ENCODE assay signal across 20 cellular contexts in the genomic region with DNA sequence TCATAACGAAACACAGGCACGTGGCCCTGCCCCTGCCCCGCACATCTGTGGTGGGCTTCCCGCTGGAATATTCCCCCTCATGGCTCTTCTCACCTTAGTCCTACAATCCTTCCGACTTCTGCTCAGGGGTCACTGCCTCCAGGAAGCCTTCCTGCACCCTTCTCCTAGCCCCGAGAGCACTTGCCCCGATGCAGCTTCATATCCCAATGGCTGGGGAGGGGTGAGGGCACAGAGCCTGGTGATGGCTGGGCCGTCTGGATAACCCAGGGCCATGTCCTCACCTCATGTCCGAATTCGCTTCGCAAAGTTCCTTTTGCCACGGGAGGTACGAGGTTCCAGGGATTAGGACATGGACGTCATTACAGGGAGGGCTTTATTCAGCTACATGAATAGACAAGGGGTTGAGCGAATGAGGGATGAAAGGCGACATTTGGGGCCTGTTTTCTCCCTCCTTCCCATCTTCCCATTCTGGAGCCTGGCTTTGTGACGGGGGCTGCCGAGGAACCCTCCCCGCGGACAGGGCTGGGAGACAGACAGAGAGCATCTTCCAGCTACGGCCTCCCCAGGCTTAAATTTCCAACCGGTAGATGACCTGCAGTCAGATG. TPM values are rescaled to one million over a fixed set of nuclear protein-coding genes. Genes with fewer than 3 reads are reported as not detected.
DNase-seq lines count a peak whose midpoint lies in the region; ATAC-seq and TF ChIP-seq lines count a peak whose summit lies in the region.
"Had no signal": no experiment of that assay in that cellular context is flagged by ENCODE, and none has a peak within 500 bp of the region (broad histone marks: within the 10 kb centered on the region; RNA-seq: fewer than 3 reads in every experiment).

No MANE protein-coding gene starts in this region.

- ATAC-seq in SK-N-SH treated with all-trans-retinoic acid at 6 μM for 48 hours (no peak), right cardiac atrium (no peak)
- ATAC-seq: PC-3 had no signal

- no peaks in the 10 kb centered on the region for H3K79me2 ChIP-seq in SK-N-SH (ENCODE audit: insufficient read depth)

- DNase-seq in SK-N-SH (peak; percentile 18), cardiac septum (ENCODE audit: low spot score) (peak; percentile 38), right cardiac atrium (no peak), islet precursor cell (peak; percentile 38), suprapubic skin (ENCODE audit: low spot score in 2 of 2) (peak; percentile 33 to 41), GOT3 (lab: John Stamatoyannopoulos, UW) (no peak), amniotic stem cell (lab: John Stamatoyannopoulos, UW) (no peak)
- DNase-seq: C1 segment of cervical spinal cord, DMS153, EL, HCEC 1CT, IMR-90, Kasumi-1, NCI-H1105 treated with DMSO at 0.1 percent for 48 hours, NCI-H187 treated with DMSO at 0.1 percent for 48 hours, NCI-H446, PC-3 had no signal

- H3F3A ChIP-seq in SK-N-SH (replicated peaks; ENCODE audit: insufficient read depth): no peaks in the 10 kb centered on the region

- CTCF ChIA-PET in SK-N-SH (lab: Yijun Ruan, JAX): interaction anchor here (1.4 to 3.0 kb wide), 2 partner anchors 11 to 300 kb away, joined by 4 to 15 read pairs; no protein-coding TSS in a partner anchor

- TF ChIP-seq POLR2A in suprapubic skin (IDR thresholded peaks at IDR 0.05): no peak

- TF ChIP-seq EP300 in SK-N-SH (IDR thresholded peaks at IDR 0.05; ENCODE audit: borderline replicate concordance in 1 of 2, low read depth in 1 of 2, low read length in 1 of 2) (no peak), suprapubic skin (IDR thresholded peaks at IDR 0.05) (no peak)

- no peaks in the 10 kb centered on the region for H4K20me1 ChIP-seq in SK-N-SH (ENCODE audit: insufficient read depth)

- no peak overlapping the region for H3K4me2 ChIP-seq in SK-N-SH

- H3K36me3 ChIP-seq in SK-N-SH (replicated peaks in 1 of 2; ENCODE audit: control insufficient read depth in 1 of 2, insufficient read depth in 2 of 2, low read length in 1 of 2): no peaks in the 10 kb centered on the region
- no peaks in the 10 kb centered on the region for H3K36me3 ChIP-seq in suprapubic skin

- no peak overlapping the region for H3K9ac ChIP-seq in SK-N-SH

- whole genome bisulfite sequencing in SK-N-SH (ENCODE audit: low lambda C conversion rate): 55% methylated on average over 19 of the region's 22 CpGs
- WGBS in right cardiac atrium: 82% methylated on average over 22 of the region's 22 CpGs
- 73% methylated on average over 21 of the region's 22 CpGs for WGBS in suprapubic skin

- intact Hi-C loops in cardiac septum (cut with DNase I) (no loop called here), right cardiac atrium (cut with DNase I) (no loop called here)

- H3K4me3 ChIP-seq in SK-N-SH (ENCODE audit: low read depth in 2 of 2, low read length in 1 of 2): no peak overlapping the region
- H3K4me3 ChIP-seq in right cardiac atrium (ENCODE audit: low read length): no peak overlapping the region
- no peak overlapping the region for H3K4me3 ChIP-seq in suprapubic skin

- TF ChIP-seq CTCF in SK-N-SH (IDR thresholded peaks at IDR 0.05) (no peak), suprapubic skin (IDR thresholded peaks at IDR 0.05) (no peak)

- no peaks in the 10 kb centered on the region for H3K9me2 ChIP-seq in SK-N-SH

- H3K9me3 ChIP-seq in SK-N-SH (no peaks in the 10 kb centered on the region), right cardiac atrium (ENCODE audit: control insufficient read depth, low read length) (no peaks in the 10 kb centered on the region), suprapubic skin (peaks cover 3% of the 10 kb centered on the region)

- peaks cover 0 to 10% of the 10 kb centered on the region in 2 experiments; a peak in 1 of 4 replicates for H3K4me1 ChIP-seq in SK-N-SH (ENCODE audit: control insufficient read depth in 1 of 2, insufficient read depth in 2 of 2, low read depth in 1 of 2, low read length in 1 of 2)
- H3K4me1 ChIP-seq in right cardiac atrium (ENCODE audit: control insufficient read depth, insufficient read depth, low read length): no peaks in the 10 kb centered on the region
- H3K4me1 ChIP-seq in suprapubic skin: no peaks in the 10 kb centered on the region

- H3K27me3 ChIP-seq in SK-N-SH (ENCODE audit: insufficient read depth) (no peaks in the 10 kb centered on the region), right cardiac atrium (ENCODE audit: control insufficient read depth, insufficient read depth) (no peaks in the 10 kb centered on the region), suprapubic skin (peaks cover 64% of the 10 kb centered on the region)

- no peak for TF ChIP-seq RAD21 in SK-N-SH (IDR thresholded peaks at IDR 0.05; ENCODE audit: low read length)

- H3K27ac ChIP-seq in SK-N-SH (ENCODE audit: low read depth in 2 of 2, low read length in 1 of 2) (no peak overlapping the region), right cardiac atrium (ENCODE audit: low read length) (no peak overlapping the region), suprapubic skin (no peak overlapping the region)
- H3K27ac ChIP-seq: 22Rv1 had no signal

- no peak overlapping the region for H2AFZ ChIP-seq in SK-N-SH (ENCODE audit: low read depth)

- POLR2A ChIA-PET in SK-N-SH (lab: Yijun Ruan, JAX): no interaction called here

TF ChIP-seq in SK-N-SH, 30 proteins besides CTCF, POLR2A, EP300 and RAD21:
- TF ChIP-seq FOXJ3 (CRISPR knock-in tag; IDR thresholded peaks at IDR 0.05): no peak
- TF ChIP-seq EZH2phosphoT487 (IDR thresholded peaks at IDR 0.05; ENCODE audit: borderline replicate concordance, low read depth): no peak

TF ChIP-seq in SK-N-SH treated with all-trans-retinoic acid at 6 μM for 48 hours, 23 proteins besides CTCF, POLR2A, EP300 and RAD21 (continues in another document):
- TF ChIP-seq PPARA (CRISPR knock-in tag; IDR thresholded peaks at IDR 0.05; ENCODE audit: borderline replicate concordance) (no peak), SNAI2 (CRISPR knock-in tag; IDR thresholded peaks at IDR 0.05) (no peak), RARB (CRISPR knock-in tag; IDR thresholded peaks at IDR 0.05) (no peak), ZFP3 (CRISPR knock-in tag; IDR thresholded peaks at IDR 0.05) (no peak), ARNTL (CRISPR knock-in tag; IDR thresholded peaks at IDR 0.05; ENCODE audit: borderline replicate concordance, low read depth) (no peak), ISL1 (CRISPR knock-in tag; IDR thresholded peaks at IDR 0.05) (no peak), TOX (CRISPR knock-in tag; IDR thresholded peaks at IDR 0.05; ENCODE audit: borderline replicate concordance) (no peak), BACH2 (CRISPR knock-in tag; IDR thresholded peaks at IDR 0.05; ENCODE audit: borderline replicate concordance) (no peak), GLIS3 (CRISPR knock-in tag; IDR thresholded peaks at IDR 0.05) (no peak), TCF4 (CRISPR knock-in tag; IDR thresholded peaks at IDR 0.05; ENCODE audit: borderline replicate concordance) (no peak), ZNF70 (CRISPR knock-in tag; IDR thresholded peaks at IDR 0.05) (no peak)
- TF ChIP-seq, protein P1, sequence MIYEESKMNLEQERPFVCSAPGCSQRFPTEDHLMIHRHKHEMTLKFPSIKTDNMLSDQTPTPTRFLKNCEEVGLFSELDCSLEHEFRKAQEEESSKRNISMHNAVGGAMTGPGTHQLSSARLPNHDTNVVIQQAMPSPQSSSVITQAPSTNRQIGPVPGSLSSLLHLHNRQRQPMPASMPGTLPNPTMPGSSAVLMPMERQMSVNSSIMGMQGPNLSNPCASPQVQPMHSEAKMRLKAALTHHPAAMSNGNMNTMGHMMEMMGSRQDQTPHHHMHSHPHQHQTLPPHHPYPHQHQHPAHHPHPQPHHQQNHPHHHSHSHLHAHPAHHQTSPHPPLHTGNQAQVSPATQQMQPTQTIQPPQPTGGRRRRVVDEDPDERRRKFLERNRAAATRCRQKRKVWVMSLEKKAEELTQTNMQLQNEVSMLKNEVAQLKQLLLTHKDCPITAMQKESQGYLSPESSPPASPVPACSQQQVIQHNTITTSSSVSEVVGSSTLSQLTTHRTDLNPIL (CRISPR knock-in tag; IDR thresholded peaks at IDR 0.05; ENCODE audit: low read depth): no peak
- TF ChIP-seq, protein P2, sequence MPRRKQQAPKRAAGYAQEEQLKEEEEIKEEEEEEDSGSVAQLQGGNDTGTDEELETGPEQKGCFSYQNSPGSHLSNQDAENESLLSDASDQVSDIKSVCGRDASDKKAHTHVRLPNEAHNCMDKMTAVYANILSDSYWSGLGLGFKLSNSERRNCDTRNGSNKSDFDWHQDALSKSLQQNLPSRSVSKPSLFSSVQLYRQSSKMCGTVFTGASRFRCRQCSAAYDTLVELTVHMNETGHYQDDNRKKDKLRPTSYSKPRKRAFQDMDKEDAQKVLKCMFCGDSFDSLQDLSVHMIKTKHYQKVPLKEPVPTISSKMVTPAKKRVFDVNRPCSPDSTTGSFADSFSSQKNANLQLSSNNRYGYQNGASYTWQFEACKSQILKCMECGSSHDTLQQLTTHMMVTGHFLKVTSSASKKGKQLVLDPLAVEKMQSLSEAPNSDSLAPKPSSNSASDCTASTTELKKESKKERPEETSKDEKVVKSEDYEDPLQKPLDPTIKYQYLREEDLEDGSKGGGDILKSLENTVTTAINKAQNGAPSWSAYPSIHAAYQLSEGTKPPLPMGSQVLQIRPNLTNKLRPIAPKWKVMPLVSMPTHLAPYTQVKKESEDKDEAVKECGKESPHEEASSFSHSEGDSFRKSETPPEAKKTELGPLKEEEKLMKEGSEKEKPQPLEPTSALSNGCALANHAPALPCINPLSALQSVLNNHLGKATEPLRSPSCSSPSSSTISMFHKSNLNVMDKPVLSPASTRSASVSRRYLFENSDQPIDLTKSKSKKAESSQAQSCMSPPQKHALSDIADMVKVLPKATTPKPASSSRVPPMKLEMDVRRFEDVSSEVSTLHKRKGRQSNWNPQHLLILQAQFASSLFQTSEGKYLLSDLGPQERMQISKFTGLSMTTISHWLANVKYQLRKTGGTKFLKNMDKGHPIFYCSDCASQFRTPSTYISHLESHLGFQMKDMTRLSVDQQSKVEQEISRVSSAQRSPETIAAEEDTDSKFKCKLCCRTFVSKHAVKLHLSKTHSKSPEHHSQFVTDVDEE (CRISPR knock-in tag; IDR thresholded peaks at IDR 0.05): no peak

RNA-seq across cellular contexts. Expression of a gene that starts 35.5 kb away (rescaled TPM):
- polyA plus RNA-seq in SK-N-SH (2012; rRNA removed) (0.11 and 0.20 TPM in 2 replicates), right cardiac atrium (not detected)
- 0.12 and 0.24 TPM in 2 replicates for polyA plus RNA-seq in SK-N-SH (2012; cell fraction: cytosol; rRNA removed)
- 0.07 and 0.11 TPM in 2 replicates for polyA plus RNA-seq in SK-N-SH (2012; cell fraction: nucleus; rRNA removed)
- total RNA-seq in cardiac septum (not detected), right cardiac atrium (not detected), suprapubic skin (not detected)
- total RNA-seq: HT-29, IMR-90, PC-3 had no signal
- polyA plus RNA-seq: IMR-90 had no signal

Comparison
In these comparisons a context has a peak if more than half of its experiments do, and no peak if none do; other contexts are left out.
1. DNase-seq: peak in SK-N-SH (single experiment), cardiac septum (single experiment), islet precursor cell (single experiment) and suprapubic skin (2 of 2); none in right cardiac atrium (0 of 3), GOT3 (single experiment) and amniotic stem cell (single experiment).